In the genomic region with DNA sequence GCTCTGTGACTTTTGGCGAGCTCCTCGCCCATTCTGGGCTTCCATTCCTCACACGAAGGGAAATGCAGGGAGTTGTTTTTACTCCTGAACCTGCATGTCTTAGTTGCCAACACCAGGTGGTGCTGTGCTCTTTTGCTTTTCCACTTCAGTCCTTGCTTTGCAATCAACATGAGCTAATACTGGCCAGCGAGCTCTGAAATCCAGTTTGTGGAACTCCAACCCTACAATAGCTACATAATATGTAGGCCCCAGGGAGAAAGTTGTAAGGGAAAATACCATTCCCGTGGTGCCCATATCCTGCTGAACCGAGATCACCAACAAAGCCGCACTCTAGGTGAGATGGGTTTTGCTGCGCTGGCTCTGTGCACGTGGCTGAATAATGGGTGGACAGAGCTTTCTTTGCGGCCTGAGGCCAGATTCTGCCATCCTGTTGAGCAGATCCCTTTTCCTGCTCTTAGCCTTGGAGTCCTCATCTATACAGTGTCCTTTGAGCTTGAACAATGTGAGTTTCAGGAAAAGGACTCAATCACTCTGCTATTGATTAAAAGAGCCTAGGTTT, we compare ENCODE assay signal across 9 cellular contexts. TPM values are rescaled to one million over a fixed set of nuclear protein-coding genes. Genes with fewer than 3 reads are reported as not detected.
A peak's percentile ranks its signal among the peaks of the same experiment; 100 is the strongest.
DNase-seq lines count a peak whose midpoint lies in the region; ATAC-seq, FAIRE-seq and TF ChIP-seq lines count a peak whose summit lies in the region.
"Had no signal": no experiment of that assay in that cellular context is flagged by ENCODE, and none has a peak within 500 bp of the region (broad histone marks: within the 10 kb centered on the region; RNA-seq: fewer than 3 reads in every experiment).

No MANE protein-coding gene starts in this region.

- no peaks in the 10 kb centered on the region for H3K79me2 ChIP-seq in PC-3 (ENCODE audit: low read length)

- no peak overlapping the region for H2AFZ ChIP-seq in PC-3 (ENCODE audit: low read length)

- no peak overlapping the region for H3K9ac ChIP-seq in PC-3 (ENCODE audit: low read length)

- intact Hi-C loops in PC-3 (cut with micrococcal nuclease): loop anchor here (1.0 to 10.0 kb wide), 7 partner anchors 21 to 579 kb away; a partner anchor contains a TSS

- peak overlapping the region; percentile 47 for H3K27ac Mint-ChIP-seq in osteocyte (ENCODE audit: unreplicated experiment)

- H3K27ac ChIP-seq in PC-3 (ENCODE audit: low read length) (no peak overlapping the region), gastroesophageal sphincter (peak overlapping the region in 2 of 4 donors; percentile 58)

- H3K27me3 ChIP-seq in PC-3 (ENCODE audit: low read length) (no peaks in the 10 kb centered on the region), gastroesophageal sphincter (no peaks in the 10 kb centered on the region)

- H3K4me1 ChIP-seq in PC-3 (ENCODE audit: insufficient read depth, low read length): no peaks in the 10 kb centered on the region
- peaks cover 0 to 34% (median 8%) of the 10 kb centered on the region in 3 donors for H3K4me1 ChIP-seq in gastroesophageal sphincter

- peaks cover 11% of the 10 kb centered on the region; the same call in 1 of the 2 replicates for H3K36me3 ChIP-seq in PC-3 (ENCODE audit: low read depth, low read length)
- peaks cover 0 to 18% of the 10 kb centered on the region in 2 donors for H3K36me3 ChIP-seq in gastroesophageal sphincter

- H4K20me1 ChIP-seq in PC-3 (ENCODE audit: low read length): no peaks in the 10 kb centered on the region; the same call in 1 of the 2 replicates

- no peak for FAIRE-seq in HTR-8/SVneo (lab: Jason Lieb, UNC)
- FAIRE-seq: A204.1 had no signal

- H3K9me3 Mint-ChIP-seq in osteocyte (ENCODE audit: unreplicated experiment): no peaks in the 10 kb centered on the region

- H3F3A ChIP-seq in PC-3 (ENCODE audit: low read length, unreplicated experiment): no peaks in the 10 kb centered on the region

- CTCF ChIA-PET in PC-3 (lab: Charles Lee): interaction anchor here (0.6 to 2.1 kb wide), 31 partner anchors 8 to 1261 kb away, joined by 3 to 20 read pairs (median 5); a partner anchor contains a TSS

- TF ChIP-seq EP300 in gastroesophageal sphincter (IDR thresholded peaks at IDR 0.05): no peak

- BruUV-seq in PC-3 (replicated peaks; lab: Mats Ljungman, UMichigan): no TSS peak

- TF ChIP-seq CTCF in PC-3 (conservative IDR thresholded peaks at IDR 0.05; ENCODE audit: low read depth, low read length): peak; percentile 93
- peak; percentile 73 to 87 (median 84) for TF ChIP-seq CTCF in gastroesophageal sphincter (IDR thresholded peaks at IDR 0.05)
- TF ChIP-seq CTCF in osteocyte (IDR thresholded peaks at IDR 0.05): peak; percentile 91

- no peak overlapping the region for H3K4me3 Mint-ChIP-seq in osteocyte (ENCODE audit: unreplicated experiment)

- 47 to 62% methylated on average over 6 to 8 of the region's 10 CpGs for WGBS in gastroesophageal sphincter (ENCODE audit: low coverage in 1 of 2), 2 donors

- peak; percentile 77 for ATAC-seq in PC-3
- peak; percentile 61 for ATAC-seq in gastroesophageal sphincter

- no peaks in the 10 kb centered on the region for H3K27me3 Mint-ChIP-seq in osteocyte (ENCODE audit: unreplicated experiment)

- peaks cover 9% of the 10 kb centered on the region for H3K36me3 Mint-ChIP-seq in osteocyte (ENCODE audit: unreplicated experiment)

- H3K4me1 Mint-ChIP-seq in osteocyte (ENCODE audit: unreplicated experiment): peaks cover 62% of the 10 kb centered on the region

- no peaks in the 10 kb centered on the region for H3K9me2 ChIP-seq in PC-3 (replicated peaks; ENCODE audit: low read length)

- no peak for TF ChIP-seq POLR2A in gastroesophageal sphincter (IDR thresholded peaks at IDR 0.05)

- H3K4me2 ChIP-seq in PC-3 (ENCODE audit: low read length): no peak overlapping the region

- DNase-seq in DMS79 treated with DMSO at 0.1 percent for 48 hours (lab: John Stamatoyannopoulos, UW): peak; percentile 18
- no peak for DNase-seq in DMS79 (lab: John Stamatoyannopoulos, UW)
- DNase-seq in HTR-8/SVneo (ENCODE audit: insufficient read length, low spot score): peak; percentile 81
- DNase-seq in PC-3: peak; percentile 77
- DNase-seq in activated effector memory CD4-positive, alpha-beta T cell treated with anti-CD3 and anti-CD28 coated beads, Interleukin-2, amount 50 U/mL, for 16 hours: peak; percentile 67
- peak; percentile 88 for DNase-seq in osteocyte (ENCODE audit: extremely low spot score, unreplicated experiment)
- DNase-seq in mesenteric fat pad (ENCODE audit: low spot score): no peak

- POLR2A ChIA-PET in PC-3 (lab: Charles Lee; ENCODE audit: unreplicated experiment): interaction anchor here (0.6 to 1.2 kb wide), 2 partner anchors 26 to 269 kb away, joined by 3 to 6 read pairs; a partner anchor contains a TSS

- no peak overlapping the region for H3K4me3 ChIP-seq in PC-3 (ENCODE audit: low read length)
- no peak overlapping the region for H3K4me3 ChIP-seq in gastroesophageal sphincter

- H3K9me3 ChIP-seq in PC-3 (ENCODE audit: low read length) (no peaks in the 10 kb centered on the region), gastroesophageal sphincter (no peaks in the 10 kb centered on the region)

RNA-seq across cellular contexts. Expression of a gene that starts 25.0 kb away (rescaled TPM):
- total RNA-seq in PC-3 (2014; rRNA removed) (22.0 and 27.2 TPM in 2 replicates), gastroesophageal sphincter (10 to 100 TPM in 3 of 4 donors, 1 to 10 TPM in 1; 7.9 to 15.6 (median 12.7) TPM), osteocyte (9.9 and 10.0 TPM in 2 replicates), mesenteric fat pad (10.0 TPM)

RNA-seq across cellular contexts. Expression of a gene that starts 25.2 kb away (rescaled TPM):
- total RNA-seq in PC-3 (2014; rRNA removed) (24.3 and 26.1 TPM in 2 replicates), gastroesophageal sphincter (10 to 100 TPM; 27.6 to 73.0 (median 34.4) TPM), osteocyte (39.4 and 41.5 TPM in 2 replicates), mesenteric fat pad (24.8 TPM)

Comparison
In these comparisons a context has a peak if more than half of its experiments do, and no peak if none do; other contexts are left out.
1. DNase-seq: peak in DMS79 treated with DMSO at 0.1 percent for 48 hours (single experiment), HTR-8/SVneo (single experiment), PC-3 (single experiment), activated effector memory CD4-positive, alpha-beta T cell treated with anti-CD3 and anti-CD28 coated beads, Interleukin-2, amount 50 U/mL, for 16 hours (single experiment) and osteocyte (single experiment); none in DMS79 (single experiment) and mesenteric fat pad (single experiment).
2. Peak in every context shown above with its lines, with median percentiles within 50 percentile points of each other: CTCF ChIP-seq.